In genomic region chr10:82150123-82150900, GRCh38 we compare ENCODE assay signal across 9 cellular contexts.
DNase-seq lines count a peak whose midpoint lies in the region; TF ChIP-seq lines count a peak whose summit lies in the region.
"Had no signal": no experiment of that assay in that cellular context is flagged by ENCODE, and none has a peak within 500 bp of the region (broad histone marks: within the 10 kb centered on the region; RNA-seq: fewer than 3 reads in every experiment).

No MANE protein-coding gene starts in this region.

- no peaks in the 10 kb centered on the region for H3K27me3 ChIP-seq in BE2C
- H3K27me3 ChIP-seq in SJCRH30: no peaks in the 10 kb centered on the region
- H3K27me3 ChIP-seq: SJSA1 had no signal

- H3K36me3 ChIP-seq in BE2C (no peaks in the 10 kb centered on the region), SJCRH30 (no peaks in the 10 kb centered on the region)
- H3K36me3 ChIP-seq: SJSA1 had no signal

- H3K4me3 ChIP-seq in BE2C (ENCODE audit: low read depth, low read length) (peak overlapping the region; percentile 34), SJCRH30 (no peak overlapping the region)
- H3K4me3 ChIP-seq: SJSA1 had no signal

- peaks cover 11% of the 10 kb centered on the region for H3K4me1 ChIP-seq in BE2C
- H3K4me1 ChIP-seq in SJCRH30: no peaks in the 10 kb centered on the region
- H3K4me1 ChIP-seq: SJSA1 had no signal

- DNase-seq in BE2C (peak; percentile 89), GM13977 (ENCODE audit: low spot score) (peak; percentile 4), SJCRH30 (peak; percentile 46 to 69), iPS DF 19.7 (ENCODE audit: low read depth, low spot score) (peak; percentile 64), 8988T (no peak), SKM-1 treated with dmso at 0.1 percent for 144 hours (lab: John Stamatoyannopoulos, UW; ENCODE audit: unreplicated experiment) (no peak), HUDEP-2 (lab: John Stamatoyannopoulos, UW; ENCODE audit: unreplicated experiment in 76 of 76) (no peak)
- no peak for DNase-seq in activated effector memory CD4-positive, alpha-beta T cell treated with anti-CD3 and anti-CD28 coated beads, Interleukin-2, amount 50 U/mL, for 16 hours

- no peak overlapping the region for H3K27ac ChIP-seq in SJCRH30
- H3K27ac ChIP-seq: SJSA1 had no signal

- H3K9me3 ChIP-seq in BE2C (no peaks in the 10 kb centered on the region), SJCRH30 (replicated peaks) (no peaks in the 10 kb centered on the region)

- peak; percentile 82 for TF ChIP-seq CTCF in BE2C (IDR thresholded peaks at IDR 0.05; ENCODE audit: low read depth, low read length)
- TF ChIP-seq CTCF in GM13977 (IDR thresholded peaks at IDR 0.05; ENCODE audit: extremely low read depth, insufficient read depth, missing control alignments): peak; percentile 64

- in situ Hi-C loops in GM13977 (cut with MboI; ENCODE audit: low pct_unique_long_range_greater_than_20kb, low sequenced_read_pairs, unreplicated experiment): no loop called here

Comparison
In these comparisons a context has a peak if more than half of its experiments do, and no peak if none do; other contexts are left out.
1. DNase-seq: peak in BE2C (single experiment), GM13977 (single experiment), SJCRH30 (2 of 2) and iPS DF 19.7 (single experiment); none in 8988T (single experiment), SKM-1 treated with dmso at 0.1 percent for 144 hours (single experiment), activated effector memory CD4-positive, alpha-beta T cell treated with anti-CD3 and anti-CD28 coated beads, Interleukin-2, amount 50 U/mL, for 16 hours (single experiment) and HUDEP-2 (0 of 76).